ENCODE assay signal across 16 cellular contexts in the genomic region with DNA sequence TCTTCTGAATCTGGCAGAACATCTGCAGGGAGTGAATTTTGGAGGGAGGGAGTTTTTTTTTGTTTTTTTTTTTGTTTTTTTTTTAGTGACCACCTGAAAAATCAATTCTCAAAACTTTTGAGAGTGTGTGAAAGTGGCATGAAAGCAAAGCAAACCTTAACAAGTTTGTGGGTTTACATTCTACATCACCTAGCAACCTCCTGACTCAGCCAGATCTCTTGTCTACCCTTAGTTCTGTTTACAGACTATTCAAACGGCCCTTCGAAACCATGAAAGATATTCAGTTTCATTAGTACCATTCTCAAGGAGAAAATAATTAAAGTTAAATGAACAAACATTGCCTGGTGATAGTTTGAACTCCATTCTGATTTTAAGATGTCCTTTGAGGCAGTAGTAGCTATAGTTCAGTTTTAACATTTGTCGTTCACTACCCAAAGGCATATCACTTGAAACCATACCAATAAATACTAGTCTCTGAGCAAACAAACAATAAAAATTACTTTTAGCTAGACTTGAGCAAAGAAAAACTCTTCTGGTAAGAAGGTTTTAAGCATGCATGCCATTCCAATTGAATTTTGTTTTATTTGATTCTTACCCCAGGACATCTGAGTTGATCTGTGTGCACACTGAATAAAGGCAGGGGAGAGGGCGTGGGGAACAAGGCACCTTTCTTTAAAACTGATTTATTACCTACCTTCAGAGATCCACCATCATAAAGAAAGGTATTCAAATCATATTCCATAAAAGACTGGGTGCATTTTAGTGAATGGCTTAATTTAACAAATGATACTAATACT.
DNase-seq lines count a peak whose midpoint lies in the region; ATAC-seq, FAIRE-seq and TF ChIP-seq lines count a peak whose summit lies in the region.
"Had no signal": no experiment of that assay in that cellular context is flagged by ENCODE, and none has a peak within 500 bp of the region (broad histone marks: within the 10 kb centered on the region; RNA-seq: fewer than 3 reads in every experiment).

No MANE protein-coding gene starts in this region.

- H3K4me3 ChIP-seq in A549 (no peak overlapping the region), HAP-1 (no peak overlapping the region), fibroblast of villous mesenchyme (ENCODE audit: low read depth, low read length) (no peak overlapping the region), uterus (no peak overlapping the region), breast epithelium (no peak overlapping the region)
- H3K4me3 ChIP-seq: GM23338, mucosa of descending colon, SK-N-MC, thyroid gland had no signal

- no peaks in the 10 kb centered on the region for H3K9me3 ChIP-seq in A549
- H3K9me3 ChIP-seq in HAP-1, result no peaks in the 10 kb centered on the region
- H3K9me3 ChIP-seq in uterus, result no peaks in the 10 kb centered on the region
- H3K9me3 ChIP-seq in breast epithelium, result no peaks in the 10 kb centered on the region
- H3K9me3 ChIP-seq: mucosa of descending colon, thyroid gland had no signal

- TF ChIP-seq POLR2A in A549 (IDR thresholded peaks at IDR 0.05; ENCODE audit: low read length), result no peak
- no peak for TF ChIP-seq POLR2A in uterus (IDR thresholded peaks at IDR 0.05)
- TF ChIP-seq POLR2A in breast epithelium (IDR thresholded peaks at IDR 0.05), result no peak

- CTCF ChIA-PET in A549 (lab: Yijun Ruan, JAX), result no interaction called here

- POLR2A ChIA-PET in A549 (lab: Yijun Ruan, JAX), result no interaction called here

- peak overlapping the region; percentile 70 to 84 for H3K27ac ChIP-seq in A549
- no peak overlapping the region for H3K27ac ChIP-seq in uterus
- no peak overlapping the region for H3K27ac ChIP-seq in breast epithelium
- H3K27ac ChIP-seq: SK-N-MC had no signal

- no peak for TF ChIP-seq RAD21 in A549 (conservative IDR thresholded peaks at IDR 0.05 in 1 of 2, IDR thresholded peaks at IDR 0.05 in 1 of 2)

- intact Hi-C loops in uterus (cut with DNase I; ENCODE audit: low total_unique reads), result no loop called here
- intact Hi-C loops in breast epithelium (cut with DNase I; ENCODE audit: low total_unique reads), result no loop called here

- H3K36me3 ChIP-seq in HAP-1 (replicated peaks), result no peaks in the 10 kb centered on the region
- no peaks in the 10 kb centered on the region for H3K36me3 ChIP-seq in uterus
- H3K36me3 ChIP-seq in breast epithelium, result no peaks in the 10 kb centered on the region
- H3K36me3 ChIP-seq: thyroid gland had no signal

- H3K4me2 ChIP-seq in A549, result peak overlapping the region; percentile 73
- H3K4me2 ChIP-seq: GM23338 had no signal

- peak; percentile 7 to 58 for DNase-seq in A549 (ENCODE audit: low read depth in 1 of 2, low spot score in 1 of 2)
- DNase-seq in HAP-1 (ENCODE audit: low spot score in 2 of 2), result peak; percentile 27 to 66
- DNase-seq in NCI-H748 (lab: John Stamatoyannopoulos, UW; ENCODE audit: unreplicated experiment), result peak; percentile 66
- DNase-seq in fibroblast of villous mesenchyme (ENCODE audit: low read depth), result peak; percentile 10
- DNase-seq in uterus, result no peak
- no peak for DNase-seq in iPS-NIHi11 (ENCODE audit: low spot score)
- no peak for DNase-seq in RPMI8226
- DNase-seq in breast epithelium (ENCODE audit: low spot score in 2 of 2), result no peak
- DNase-seq: activated CD8-positive, alpha-beta memory T cell treated with anti-CD3 and anti-CD28 coated beads for 24 hours; activated gamma-delta T cell treated with Interleukin-2 at 50 U/mL for 16 hours; mucosa of descending colon; stimulated activated CD8-positive, alpha-beta memory T cell treated with anti-CD3 and anti-CD28 coated beads, Interleukin-4, amount 100 ng/mL, for 48 hours; thyroid gland had no signal

- no peaks in the 10 kb centered on the region for H3K27me3 ChIP-seq in HAP-1 (ENCODE audit: low read depth)
- H3K27me3 ChIP-seq in uterus, result peaks cover 0 to 4% of the 10 kb centered on the region in 2 donors
- peaks cover 0 to 7% of the 10 kb centered on the region in 2 donors for H3K27me3 ChIP-seq in breast epithelium
- H3K27me3 ChIP-seq: thyroid gland had no signal

- TF ChIP-seq EP300 in A549 (IDR thresholded peaks at IDR 0.05), result no peak

- H3K4me1 ChIP-seq in A549 (peaks cover 69% of the 10 kb centered on the region), HAP-1 (peaks cover 40% of the 10 kb centered on the region), uterus (no peaks in the 10 kb centered on the region), breast epithelium (no peaks in the 10 kb centered on the region)

- ATAC-seq in A549, result peak; percentile 56 to 83; a peak in 5 of 6 replicates
- ATAC-seq: GM23338, mucosa of descending colon had no signal

- in situ Hi-C loops in HAP-1 (cut with MboI; ENCODE audit: low sequenced_read_pairs), result no loop called here

- no peak for FAIRE-seq in A549 (lab: Jason Lieb, UNC)
- FAIRE-seq: keratinocyte had no signal

- 27% methylated on average over 4 of the region's 4 CpGs for WGBS in A549 (ENCODE audit: missing lambda C conversion rate)

- TF ChIP-seq CTCF in A549 (IDR thresholded peaks at IDR 0.05) (no peak), fibroblast of villous mesenchyme (IDR thresholded peaks at IDR 0.05; ENCODE audit: insufficient read depth, low read depth, low read length) (no peak), uterus (IDR thresholded peaks at IDR 0.05) (no peak), breast epithelium (IDR thresholded peaks at IDR 0.05) (no peak)

TF ChIP-seq in A549, 52 proteins besides CTCF, POLR2A, EP300 and RAD21:
- TF ChIP-seq JUN (IDR thresholded peaks at IDR 0.05) (no peak), RCOR1 (IDR thresholded peaks at IDR 0.05; ENCODE audit: low read depth, low read length) (no peak), PHF8 (IDR thresholded peaks at IDR 0.05; ENCODE audit: borderline replicate concordance, low read depth) (no peak), ZFP36 (IDR thresholded peaks at IDR 0.05; ENCODE audit: borderline replicate concordance, partially characterized antibody) (no peak), MYC (IDR thresholded peaks at IDR 0.05; ENCODE audit: borderline replicate concordance, low read length) (no peak)
- TF ChIP-seq, protein P1, sequence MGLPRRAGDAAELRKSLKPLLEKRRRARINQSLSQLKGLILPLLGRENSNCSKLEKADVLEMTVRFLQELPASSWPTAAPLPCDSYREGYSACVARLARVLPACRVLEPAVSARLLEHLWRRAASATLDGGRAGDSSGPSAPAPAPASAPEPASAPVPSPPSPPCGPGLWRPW (IDR thresholded peaks at IDR 0.05), result no peak

Comparison
In these comparisons a context has a peak if more than half of its experiments do, and no peak if none do; other contexts are left out.
1. DNase-seq: peak in A549 (2 of 2), HAP-1 (2 of 2), NCI-H748 (single experiment) and fibroblast of villous mesenchyme (single experiment); none in uterus (0 of 2), iPS-NIHi11 (single experiment), RPMI8226 (single experiment) and breast epithelium (0 of 2).
2. H3K27ac ChIP-seq: peak in A549 (2 of 2); none in uterus (0 of 2) and breast epithelium (0 of 2).